In the genomic region with DNA sequence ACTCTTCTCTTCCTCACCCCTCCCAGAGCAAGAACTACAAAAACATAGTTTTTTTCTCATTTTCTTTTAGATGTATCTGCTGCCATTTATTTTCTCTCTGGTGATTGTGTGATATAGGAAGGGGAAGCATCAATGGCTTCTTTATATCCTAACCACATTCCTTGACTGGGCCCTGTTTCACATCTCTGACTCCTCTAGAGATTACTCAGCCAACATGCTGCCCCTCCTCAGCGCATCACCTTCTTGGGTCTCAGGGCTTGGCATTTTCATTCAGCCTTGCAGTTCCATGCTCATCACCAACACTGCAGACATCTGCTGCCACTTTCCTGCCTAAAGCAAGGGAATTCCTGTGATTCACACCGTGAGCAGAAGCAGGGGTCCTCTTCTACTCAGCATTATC, we compare ENCODE assay signal across 13 cellular contexts.
DNase-seq lines count a peak whose midpoint lies in the region; ATAC-seq, FAIRE-seq and TF ChIP-seq lines count a peak whose summit lies in the region.
"Had no signal": no experiment of that assay in that cellular context is flagged by ENCODE, and none has a peak within 500 bp of the region (broad histone marks: within the 10 kb centered on the region; RNA-seq: fewer than 3 reads in every experiment).

No MANE protein-coding gene starts in this region.

- H3K9ac ChIP-seq in GM12878 (ENCODE audit: control insufficient read depth, insufficient read depth, low read length) (no peak overlapping the region), trophoblast cell (ENCODE audit: low read length) (peak overlapping the region; percentile 7)

- ATAC-seq in HG03432 (IDR thresholded peaks at IDR 0.05; ENCODE audit: unreplicated experiment) (peak; percentile 50), GM12878 (peak; percentile 73)

- no peak overlapping the region for H4K8ac ChIP-seq in trophoblast cell (ENCODE audit: low read depth, low read length)

- no peak overlapping the region for H2BK5ac ChIP-seq in trophoblast cell (ENCODE audit: low read depth, low read length, poor library complexity)

- H3K4me3 ChIP-seq in GM12865 (ENCODE audit: low read depth, low read length) (no peak overlapping the region), GM12878 (no peak overlapping the region), trophoblast cell (ENCODE audit: low read depth, low read length) (no peak overlapping the region)

- TF ChIP-seq POLR2A in GM12878 (IDR thresholded peaks at IDR 0.05; ENCODE audit: low read depth, low read length) = no peak

- RAD21 ChIA-PET in GM12878 (lab: Charles Lee; ENCODE audit: unreplicated experiment) = no interaction called here

- FAIRE-seq in GM12878 (lab: Jason Lieb, UNC) = no peak
- FAIRE-seq: RCC 7860 had no signal

- POLR2A ChIA-PET in GM12878 (lab: Charles Lee) = no interaction called here

- H2BK120ac ChIP-seq in trophoblast cell (ENCODE audit: insufficient read depth, low read length, poor library complexity) = no peak overlapping the region

- WGBS in GM12878 (ENCODE audit: insufficient coverage, insufficient replicate concordance, low lambda C conversion rate, missing lambda C conversion rate) = 0% methylated on average over 2 of the region's 2 CpGs
- WGBS in trophoblast cell (ENCODE audit: extremely low coverage, insufficient coverage, insufficient read length) = no CpG with 5 or more reads among the region's 2 CpGs

- TF ChIP-seq EP300 in GM12878 (IDR thresholded peaks at IDR 0.05; ENCODE audit: borderline replicate concordance in 1 of 2, control insufficient read depth in 1 of 2, low read depth in 2 of 2, low read length in 2 of 2) = no peak

- CTCF ChIA-PET in GM12878 (lab: Yijun Ruan, JAX) = no interaction called here

- no peaks in the 10 kb centered on the region for H3K79me1 ChIP-seq in trophoblast cell (ENCODE audit: low read length)

- H3K36me3 ChIP-seq in GM12878 (ENCODE audit: control insufficient read depth in 2 of 2, insufficient read depth in 2 of 2, low read length in 1 of 2) (no peaks in the 10 kb centered on the region; a peak in 1 of 4 replicates), trophoblast cell (ENCODE audit: control insufficient read depth in 1 of 2, insufficient read depth in 2 of 2, low read length in 2 of 2) (no peaks in the 10 kb centered on the region)

- H3K9me3 ChIP-seq in GM12878 (replicated peaks; ENCODE audit: control insufficient read depth, insufficient read depth, low read length) (no peaks in the 10 kb centered on the region), trophoblast cell (ENCODE audit: insufficient read depth, low read depth, low read length) (no peaks in the 10 kb centered on the region)

- no peak overlapping the region for H2BK12ac ChIP-seq in trophoblast cell (ENCODE audit: low read length)

- DNase-seq in GM12865 (ENCODE audit: low read depth) (peak; percentile 15), GM12878 (ENCODE audit: low read depth, low spot score) (no peak), trophoblast cell (no peak), GM19238 (ENCODE audit: insufficient read length, low spot score) (no peak), hepatic stellate cell (ENCODE audit: low spot score) (no peak)
- DNase-seq in activated effector memory CD4-positive, alpha-beta T cell treated with anti-CD3 and anti-CD28 coated beads, Interleukin-2, amount 50 U/mL, for 16 hours = no peak
- DNase-seq: HCEC 1CT, NCI-H1105, NCI-H1694 treated with DMSO at 0.1 percent for 48 hours, Right ventricle myocardium superior had no signal

- H2AFZ ChIP-seq in GM12878 (ENCODE audit: control insufficient read depth, low read depth, low read length) (no peak overlapping the region), trophoblast cell (ENCODE audit: insufficient read depth, low read length, poor library complexity) (no peak overlapping the region)

- no peak overlapping the region for H3K18ac ChIP-seq in trophoblast cell (ENCODE audit: low read length)

- no peaks in the 10 kb centered on the region for H3K27me3 ChIP-seq in GM12878 (replicated peaks in 1 of 2; ENCODE audit: control insufficient read depth in 2 of 2, insufficient read depth in 2 of 2, low read length in 1 of 2)
- H3K27me3 ChIP-seq in trophoblast cell (ENCODE audit: insufficient read depth, low read length) = no peaks in the 10 kb centered on the region

- H3K27ac ChIP-seq in GM12878 (ENCODE audit: control insufficient read depth, insufficient read depth) = no peak overlapping the region
- H3K27ac ChIP-seq in trophoblast cell (ENCODE audit: low read depth, low read length) = no peak overlapping the region
- H3K27ac ChIP-seq: C4-2B had no signal

- H3K14ac ChIP-seq in trophoblast cell (ENCODE audit: low read length) = no peak overlapping the region

- H3K79me2 ChIP-seq in GM12878 (ENCODE audit: control insufficient read depth, insufficient read depth, low read length) = no peaks in the 10 kb centered on the region
- H3K79me2 ChIP-seq in trophoblast cell (ENCODE audit: control insufficient read depth, insufficient read depth, low read length, poor library complexity) = no peaks in the 10 kb centered on the region

- H3K4me2 ChIP-seq in GM12878 (ENCODE audit: control insufficient read depth, insufficient read depth) (no peak overlapping the region), trophoblast cell (ENCODE audit: low read length) (no peak overlapping the region)

- no peak overlapping the region for H4K12ac ChIP-seq in trophoblast cell (ENCODE audit: low read depth, low read length)

- H2AK5ac ChIP-seq in trophoblast cell (ENCODE audit: low read length) = no peak overlapping the region

- in situ Hi-C loops in GM12878 (cut with MboI) = no loop called here

- intact Hi-C loops in GM12878 (cut with micrococcal nuclease; ENCODE audit: unreplicated experiment) = no loop called here

- TF ChIP-seq RAD21 in GM12878 (IDR thresholded peaks at IDR 0.05; ENCODE audit: insufficient read depth, low read depth, low read length) = no peak

- BruUV-seq in GM12878 (replicated peaks; lab: Mats Ljungman, UMichigan) = no TSS peak

- no peaks in the 10 kb centered on the region for H4K20me1 ChIP-seq in GM12878 (ENCODE audit: control insufficient read depth, insufficient read depth)

- H4K91ac ChIP-seq in trophoblast cell (ENCODE audit: low read depth, low read length) = no peak overlapping the region

- H3K23ac ChIP-seq in trophoblast cell (ENCODE audit: low read length) = no peak overlapping the region

- H3K4me1 ChIP-seq in GM12878 (ENCODE audit: control insufficient read depth, insufficient read depth, low read length) = no peaks in the 10 kb centered on the region
- H3K4me1 ChIP-seq in trophoblast cell (ENCODE audit: control insufficient read depth in 1 of 2, insufficient read depth in 2 of 2, low read length in 2 of 2) = peaks cover 4 to 5% of the 10 kb centered on the region in 2 experiments

- no peak for TF ChIP-seq CTCF in GM12865 (IDR thresholded peaks at IDR 0.05; ENCODE audit: insufficient read depth, low read depth, low read length, missing control alignments)
- TF ChIP-seq CTCF in GM12878 (IDR thresholded peaks at IDR 0.05 in 2 of 3, conservative IDR thresholded peaks at IDR 0.05 in 1 of 3; ENCODE audit: control insufficient read depth in 2 of 3, extremely low read depth in 1 of 3, insufficient read depth in 1 of 3, low read depth in 3 of 3, low read length in 3 of 3) = no peak

- SMC1A ChIA-PET in GM12878 (lab: Charles Lee; ENCODE audit: uncharacterized antibody, unreplicated experiment) = no interaction called here

- H3K4ac ChIP-seq in trophoblast cell (ENCODE audit: low read depth, low read length) = no peak overlapping the region

TF ChIP-seq in GM12878, 131 proteins besides CTCF, POLR2A, EP300 and RAD21:
- TF ChIP-seq RUNX3 (IDR thresholded peaks at IDR 0.05; ENCODE audit: low read length) (peak; percentile 35; the same call in 1 of the 2 replicates), JUNB (IDR thresholded peaks at IDR 0.05) (peak; percentile 31; the same call in 1 of the 2 replicates), PAX5 (IDR thresholded peaks at IDR 0.05; ENCODE audit: borderline replicate concordance, low read depth, low read length) (0 out of 2 replicates have a peak, but pooled peaks have one; percentile 11), IKZF2 (IDR thresholded peaks at IDR 0.05) (0 out of 4 replicates have a peak, but pooled peaks of 1 of the 2 experiments have one; percentile 32), EED (IDR thresholded peaks at IDR 0.05; ENCODE audit: low read depth) (peak; percentile 38; the same call in 1 of the 2 replicates), SREBF2 (IDR thresholded peaks at IDR 0.05; ENCODE audit: low read length) (no peak)
